In the genomic region with DNA sequence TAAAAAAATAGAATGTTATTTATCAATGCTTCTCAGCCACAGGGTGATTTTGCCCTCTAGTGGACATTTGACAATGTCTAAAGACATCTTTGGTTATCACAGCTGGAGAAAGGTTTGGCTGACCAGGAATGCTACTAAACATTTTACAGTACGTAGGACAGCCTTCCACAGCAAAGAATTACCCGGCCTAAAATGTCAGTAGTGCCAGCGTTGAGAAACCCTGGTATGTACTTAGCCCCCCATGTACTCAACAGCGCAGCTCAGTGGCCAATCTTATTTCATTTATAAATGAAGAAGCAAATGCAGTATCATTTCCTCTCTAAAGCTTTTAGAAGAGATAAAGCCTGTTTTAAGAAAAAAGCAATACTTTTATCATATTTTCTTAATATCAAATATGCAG, we compare ENCODE assay signal across 2 cellular contexts.
A peak's percentile ranks its signal among the peaks of the same experiment; 100 is the strongest.
TF ChIP-seq lines count a peak whose summit lies in the region.

No MANE protein-coding gene starts in this region.

TF ChIP-seq in HCT116, 20 proteins besides CTCF, POLR2A, EP300 and RAD21:
- TF ChIP-seq, protein P1, sequence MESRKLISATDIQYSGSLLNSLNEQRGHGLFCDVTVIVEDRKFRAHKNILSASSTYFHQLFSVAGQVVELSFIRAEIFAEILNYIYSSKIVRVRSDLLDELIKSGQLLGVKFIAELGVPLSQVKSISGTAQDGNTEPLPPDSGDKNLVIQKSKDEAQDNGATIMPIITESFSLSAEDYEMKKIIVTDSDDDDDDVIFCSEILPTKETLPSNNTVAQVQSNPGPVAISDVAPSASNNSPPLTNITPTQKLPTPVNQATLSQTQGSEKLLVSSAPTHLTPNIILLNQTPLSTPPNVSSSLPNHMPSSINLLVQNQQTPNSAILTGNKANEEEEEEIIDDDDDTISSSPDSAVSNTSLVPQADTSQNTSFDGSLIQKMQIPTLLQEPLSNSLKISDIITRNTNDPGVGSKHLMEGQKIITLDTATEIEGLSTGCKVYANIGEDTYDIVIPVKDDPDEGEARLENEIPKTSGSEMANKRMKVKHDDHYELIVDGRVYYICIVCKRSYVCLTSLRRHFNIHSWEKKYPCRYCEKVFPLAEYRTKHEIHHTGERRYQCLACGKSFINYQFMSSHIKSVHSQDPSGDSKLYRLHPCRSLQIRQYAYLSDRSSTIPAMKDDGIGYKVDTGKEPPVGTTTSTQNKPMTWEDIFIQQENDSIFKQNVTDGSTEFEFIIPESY (IDR thresholded peaks at IDR 0.05; ENCODE audit: extremely low read depth, insufficient replicate concordance, low read length): no peak
- no peak for TF ChIP-seq ZFX (IDR thresholded peaks at IDR 0.05)
- no peak for TF ChIP-seq EGR1 (IDR thresholded peaks at IDR 0.05; ENCODE audit: low read depth)
- no peak for TF ChIP-seq CEBPB (IDR thresholded peaks at IDR 0.05; ENCODE audit: low read depth)
- no peak for TF ChIP-seq POLR2AphosphoS5 (IDR thresholded peaks at IDR 0.05; ENCODE audit: low read depth, low read length)
- TF ChIP-seq SP1 (IDR thresholded peaks at IDR 0.05; ENCODE audit: low read depth): no peak

TF ChIP-seq in K562, 482 proteins besides CTCF, POLR2A, EP300 and RAD21:
- TF ChIP-seq KAT8 (IDR thresholded peaks at IDR 0.05; ENCODE audit: low read depth) (no peak), SMC3 (conservative IDR thresholded peaks at IDR 0.05; ENCODE audit: insufficient read depth, low read depth, low read length) (0 out of 2 replicates have a peak, but pooled peaks have one; percentile 27), TEAD4 (IDR thresholded peaks at IDR 0.05; ENCODE audit: low read length) (peak; percentile 26; the same call in 1 of the 2 replicates), TEAD4 (CRISPR knock-in tag; IDR thresholded peaks at IDR 0.05; ENCODE audit: borderline replicate concordance) (no peak)
- TF ChIP-seq, protein P2, sequence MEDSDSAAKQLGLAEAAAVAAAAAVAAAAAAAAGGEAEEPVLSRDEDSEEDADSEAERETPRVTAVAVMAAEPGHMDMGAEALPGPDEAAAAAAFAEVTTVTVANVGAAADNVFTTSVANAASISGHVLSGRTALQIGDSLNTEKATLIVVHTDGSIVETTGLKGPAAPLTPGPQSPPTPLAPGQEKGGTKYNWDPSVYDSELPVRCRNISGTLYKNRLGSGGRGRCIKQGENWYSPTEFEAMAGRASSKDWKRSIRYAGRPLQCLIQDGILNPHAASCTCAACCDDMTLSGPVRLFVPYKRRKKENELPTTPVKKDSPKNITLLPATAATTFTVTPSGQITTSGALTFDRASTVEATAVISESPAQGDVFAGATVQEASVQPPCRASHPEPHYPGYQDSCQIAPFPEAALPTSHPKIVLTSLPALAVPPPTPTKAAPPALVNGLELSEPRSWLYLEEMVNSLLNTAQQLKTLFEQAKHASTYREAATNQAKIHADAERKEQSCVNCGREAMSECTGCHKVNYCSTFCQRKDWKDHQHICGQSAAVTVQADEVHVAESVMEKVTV (CRISPR knock-in tag; IDR thresholded peaks at IDR 0.05): peak; percentile 14; the same call in 1 of the 2 replicates
- TF ChIP-seq, protein P3, sequence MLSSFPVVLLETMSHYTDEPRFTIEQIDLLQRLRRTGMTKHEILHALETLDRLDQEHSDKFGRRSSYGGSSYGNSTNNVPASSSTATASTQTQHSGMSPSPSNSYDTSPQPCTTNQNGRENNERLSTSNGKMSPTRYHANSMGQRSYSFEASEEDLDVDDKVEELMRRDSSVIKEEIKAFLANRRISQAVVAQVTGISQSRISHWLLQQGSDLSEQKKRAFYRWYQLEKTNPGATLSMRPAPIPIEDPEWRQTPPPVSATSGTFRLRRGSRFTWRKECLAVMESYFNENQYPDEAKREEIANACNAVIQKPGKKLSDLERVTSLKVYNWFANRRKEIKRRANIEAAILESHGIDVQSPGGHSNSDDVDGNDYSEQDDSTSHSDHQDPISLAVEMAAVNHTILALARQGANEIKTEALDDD (IDR thresholded peaks at IDR 0.05): no peak
- TF ChIP-seq, protein P4, sequence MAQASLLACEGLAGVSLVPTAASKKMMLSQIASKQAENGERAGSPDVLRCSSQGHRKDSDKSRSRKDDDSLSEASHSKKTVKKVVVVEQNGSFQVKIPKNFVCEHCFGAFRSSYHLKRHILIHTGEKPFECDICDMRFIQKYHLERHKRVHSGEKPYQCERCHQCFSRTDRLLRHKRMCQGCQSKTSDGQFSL (CRISPR knock-in tag; IDR thresholded peaks at IDR 0.05): peak; percentile 35; the same call in 1 of the 2 replicates
- TF ChIP-seq, protein P4 (tag; IDR thresholded peaks at IDR 0.05): no peak
